Comparison of ENCODE assay signal across 8 cellular contexts in the genomic region with DNA sequence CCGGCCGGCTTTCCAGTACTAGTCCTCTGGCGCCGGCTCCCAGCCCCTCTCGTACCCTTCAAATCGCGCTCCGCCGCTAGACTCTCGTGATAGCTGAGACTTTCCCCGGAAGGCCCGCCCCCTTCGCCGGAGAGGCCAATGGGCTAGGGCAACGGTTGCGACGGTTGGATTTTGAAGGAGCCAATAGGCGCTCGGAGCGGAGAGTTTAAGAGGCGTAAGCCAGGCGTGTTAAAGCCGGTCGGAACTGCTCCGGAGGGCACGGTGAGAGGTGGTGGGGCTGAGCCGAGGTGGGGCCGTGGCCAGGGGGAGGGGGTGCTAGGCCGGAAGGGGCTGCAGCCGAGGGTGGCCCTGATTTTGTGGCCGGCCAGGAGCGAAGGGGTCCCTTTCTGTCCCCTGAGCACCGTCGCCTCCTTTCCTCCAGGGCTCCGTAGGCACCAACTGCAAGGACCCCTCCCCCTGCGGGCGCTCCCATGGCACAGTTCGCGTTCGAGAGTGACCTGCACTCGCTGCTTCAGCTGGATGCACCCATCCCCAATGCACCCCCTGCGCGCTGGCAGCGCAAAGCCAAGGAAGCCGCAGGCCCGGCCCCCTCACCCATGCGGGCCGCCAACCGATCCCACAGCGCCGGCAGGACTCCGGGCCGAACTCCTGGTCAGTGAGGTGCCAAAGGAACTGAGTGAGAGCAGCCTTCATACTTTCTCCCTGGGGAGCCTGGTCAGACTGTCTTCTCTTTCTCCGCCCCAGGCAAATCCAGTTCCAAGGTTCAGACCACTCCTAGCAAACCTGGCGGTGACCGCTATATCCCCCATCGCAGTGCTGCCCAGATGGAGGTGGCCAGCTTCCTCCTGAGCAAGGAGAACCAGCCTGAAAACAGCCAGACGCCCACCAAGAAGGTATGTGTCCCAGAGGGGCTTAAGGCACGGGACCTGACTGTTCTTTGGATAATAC. TPM values are rescaled to one million over a fixed set of nuclear protein-coding genes. Genes with fewer than 3 reads are reported as not detected.
A peak's percentile ranks its signal among the peaks of the same experiment; 100 is the strongest.
DNase-seq lines count a peak whose midpoint lies in the region; ATAC-seq and TF ChIP-seq lines count a peak whose summit lies in the region.

Gene CDC20 (plus strand): TSS at position 236 of the 948 bp plus-strand sequence. CDS start 235 bp downstream, at position 471.

- DNase-seq in NCI-H187 treated with DMSO at 0.1 percent for 48 hours (lab: John Stamatoyannopoulos, UW) (peak; percentile 88), anterior cingulate cortex (lab: John Stamatoyannopoulos, UW) (peak; percentile 55 to 98 (median 94)), right atrium auricular region (ENCODE audit: low spot score) (peak; percentile 99), pulmonary artery endothelial cell (ENCODE audit: low read depth, low spot score) (peak; percentile 78), vagina (ENCODE audit: extremely low spot score in 2 of 2) (peak; percentile 97 to 98)

- no peaks in the 10 kb centered on the region for H3K27me3 ChIP-seq in right atrium auricular region
- no peaks in the 10 kb centered on the region for H3K27me3 ChIP-seq in vagina

- ATAC-seq in GM18499 (IDR thresholded peaks at IDR 0.05; ENCODE audit: insufficient read depth, unreplicated experiment), result peak; percentile 62
- peak; percentile 92 for ATAC-seq in HG02943 (IDR thresholded peaks at IDR 0.05; ENCODE audit: low read depth, unreplicated experiment)

- peak within 1 kb of the TSS; percentile 90 to 95 for H3K27ac ChIP-seq in right atrium auricular region
- H3K27ac ChIP-seq in vagina, result peak within 1 kb of the TSS; percentile 94

- intact Hi-C loops in T-helper 2 cell treated with Interferon-gamma antibody and Interleukin-4, amounts not matched to agents 100 ng/mL and 5 ng/mL, for 36 hours (cut with micrococcal nuclease), result loop anchor here (1.0 to 2.0 kb wide), 5 partner anchors 9 to 902 kb away; partner anchors contain the start of genes ELOVL1, MED8, PPCS and SZT2
- intact Hi-C loops in vagina (cut with DNase I), result no loop called here

- H3K4me1 ChIP-seq in right atrium auricular region (peaks cover 0 to 14% of the 10 kb centered on the region in 2 donors), vagina (peaks cover 17% of the 10 kb centered on the region)

- no peaks in the 10 kb centered on the region for H3K9me3 ChIP-seq in right atrium auricular region
- H3K9me3 ChIP-seq in vagina, result no peaks in the 10 kb centered on the region

- TF ChIP-seq POLR2A in vagina (IDR thresholded peaks at IDR 0.05), result no peak

- H3K36me3 ChIP-seq in right atrium auricular region, result peaks cover 23% of the 10 kb centered on the region
- peaks cover 0 to 22% of the 10 kb centered on the region in 2 donors for H3K36me3 ChIP-seq in vagina

- TF ChIP-seq CTCF in right atrium auricular region (IDR thresholded peaks at IDR 0.05) (no peak), vagina (IDR thresholded peaks at IDR 0.05) (no peak)

- H3K4me3 ChIP-seq in right atrium auricular region, result peak within 1 kb of the TSS; percentile 63 to 73
- peak within 1 kb of the TSS; percentile 58 to 72 for H3K4me3 ChIP-seq in vagina

RNA-seq across cellular contexts. Expression of gene CDC20, which starts in this region (rescaled TPM):
- 157 and 166 TPM in 2 replicates for total RNA-seq in T-helper 2 cell treated with Interferon-gamma antibody and Interleukin-4, amounts not matched to agents 100 ng/mL and 5 ng/mL, for 36 hours
- total RNA-seq in right atrium auricular region, result 1 to 10 TPM in 1 of 2 donors, under 1 TPM in 1; 0.63 to 2.5 TPM
- total RNA-seq in pulmonary artery endothelial cell, result 69.2 and 189 TPM in 2 replicates
- 11.0 TPM for total RNA-seq in vagina

Comparison
In these comparisons a context has a peak if more than half of its experiments do, and no peak if none do; other contexts are left out.
1. Peak in every context shown above with its lines: DNase-seq, ATAC-seq, H3K4me3 ChIP-seq and H3K27ac ChIP-seq.